In the genomic region with DNA sequence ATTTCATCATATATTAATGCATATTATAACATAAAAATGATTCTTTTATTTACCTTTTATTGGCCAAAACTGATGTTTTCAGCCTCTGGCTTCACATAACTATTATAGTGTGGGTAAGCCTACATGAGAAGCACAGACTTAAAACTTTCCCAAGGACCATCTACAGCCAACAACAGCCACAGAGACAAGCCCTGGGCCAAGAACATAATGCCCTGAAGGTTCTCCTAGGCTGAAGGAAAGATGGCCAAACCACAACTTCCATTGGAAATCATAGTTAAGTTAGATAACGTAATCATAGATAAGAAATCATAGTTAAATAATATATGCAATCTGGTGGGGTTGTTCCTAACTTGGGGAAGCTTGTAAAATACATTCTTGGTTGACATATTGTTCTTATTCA, we compare ENCODE assay signal across 15 cellular contexts.
DNase-seq lines count a peak whose midpoint lies in the region; TF ChIP-seq lines count a peak whose summit lies in the region.
"Had no signal": no experiment of that assay in that cellular context is flagged by ENCODE, and none has a peak within 500 bp of the region (broad histone marks: within the 10 kb centered on the region; RNA-seq: fewer than 3 reads in every experiment).

No MANE protein-coding gene starts in this region.

- no peak overlapping the region for H2BK15ac ChIP-seq in neuronal stem cell (ENCODE audit: low read length)

- H2BK5ac ChIP-seq in neuronal stem cell (ENCODE audit: low read length), result no peak overlapping the region

- in situ Hi-C loops in astrocyte of the cerebellum (cut with HindIII; ENCODE audit: low sequenced_read_pairs) (no loop called here), GM23248 (cut with MboI) (no loop called here)

- TF ChIP-seq CTCF in AG09309 (IDR thresholded peaks at IDR 0.05; ENCODE audit: control insufficient read depth, insufficient read depth, low read depth, low read length, missing control alignments), result no peak
- no peak for TF ChIP-seq CTCF in astrocyte of the cerebellum (IDR thresholded peaks at IDR 0.05; ENCODE audit: low read depth, low read length, missing control alignments)
- no peak for TF ChIP-seq CTCF in fibroblast of the aortic adventitia (IDR thresholded peaks at IDR 0.05; ENCODE audit: insufficient read depth, low read length)

- H3K14ac ChIP-seq in neuronal stem cell (ENCODE audit: low read length), result no peak overlapping the region

- no peak overlapping the region for H3K23ac ChIP-seq in neuronal stem cell (ENCODE audit: low read depth, low read length, poor library complexity)

- H3K79me2 ChIP-seq in GM23248 (ENCODE audit: insufficient read depth), result no peaks in the 10 kb centered on the region

- H2AFZ ChIP-seq in GM23248 (no peak overlapping the region), neuronal stem cell (ENCODE audit: low read length) (no peak overlapping the region)

- no peak overlapping the region for H3K4me2 ChIP-seq in GM23248 (ENCODE audit: unreplicated experiment)
- H3K4me2 ChIP-seq in neuronal stem cell (ENCODE audit: insufficient read depth, low read length, poor library complexity, severe bottlenecking), result no peak overlapping the region
- H3K4me2 ChIP-seq: A549; BLaER1 treated with 17β-estradiol and CSF1 and Interleukin-3, amounts not matched to agents 10 nM and 100 nM had no signal

- H3K4me1 ChIP-seq in GM23248 (ENCODE audit: insufficient read depth) (no peaks in the 10 kb centered on the region), neuronal stem cell (ENCODE audit: control insufficient read depth in 2 of 2, insufficient read depth in 1 of 2, low read depth in 1 of 2, low read length in 2 of 2) (no peaks in the 10 kb centered on the region)
- H3K4me1 ChIP-seq: A549; BLaER1 treated with 17β-estradiol and CSF1 and Interleukin-3, amounts not matched to agents 10 nM and 100 nM had no signal

- H2BK120ac ChIP-seq in neuronal stem cell (ENCODE audit: low read depth, low read length), result no peak overlapping the region

- H3K4ac ChIP-seq in neuronal stem cell (ENCODE audit: low read length), result no peak overlapping the region

- no peak overlapping the region for H2BK12ac ChIP-seq in neuronal stem cell (ENCODE audit: low read length)

- H3K27ac ChIP-seq in GM23248, result no peak overlapping the region
- no peak overlapping the region for H3K27ac ChIP-seq in neuronal stem cell (replicated peaks; ENCODE audit: low read length)
- H3K27ac ChIP-seq: 22Rv1; A549; BLaER1 treated with 17β-estradiol and CSF1 and Interleukin-3, amounts not matched to agents 10 nM and 100 nM had no signal

- H3K27me3 ChIP-seq in GM23248 (replicated peaks; ENCODE audit: insufficient read depth) (no peaks in the 10 kb centered on the region), neuronal stem cell (ENCODE audit: control insufficient read depth in 3 of 3, insufficient read depth in 3 of 3, low read depth in 1 of 3, low read length in 3 of 3) (no peaks in the 10 kb centered on the region)
- H3K27me3 ChIP-seq: BLaER1 treated with 17β-estradiol and CSF1 and Interleukin-3, amounts not matched to agents 10 nM and 100 nM had no signal

- no peak overlapping the region for H3K9ac ChIP-seq in GM23248
- no peak overlapping the region for H3K9ac ChIP-seq in neuronal stem cell (ENCODE audit: low read depth, low read length, poor library complexity)
- H3K9ac ChIP-seq: BLaER1 treated with 17β-estradiol and CSF1 and Interleukin-3, amounts not matched to agents 10 nM and 100 nM had no signal

- H3K79me1 ChIP-seq in neuronal stem cell (ENCODE audit: low read depth, low read length), result no peaks in the 10 kb centered on the region

- H3K4me3 ChIP-seq in AG09309 (ENCODE audit: control insufficient read depth, low read depth, low read length), result no peak overlapping the region
- H3K4me3 ChIP-seq in astrocyte of the cerebellum (ENCODE audit: low read depth, low read length), result no peak overlapping the region
- H3K4me3 ChIP-seq in fibroblast of the aortic adventitia (ENCODE audit: low read depth, low read length), result no peak overlapping the region
- no peak overlapping the region for H3K4me3 ChIP-seq in GM23248
- no peak overlapping the region for H3K4me3 ChIP-seq in neuronal stem cell (ENCODE audit: low read length in 2 of 2)
- H3K4me3 ChIP-seq: A549; BLaER1 treated with 17β-estradiol and CSF1 and Interleukin-3, amounts not matched to agents 10 nM and 100 nM had no signal

- H3K9me2 ChIP-seq in GM23248 (ENCODE audit: insufficient read depth), result no peaks in the 10 kb centered on the region

- H3K9me3 ChIP-seq in GM23248 (ENCODE audit: low read depth) (no peaks in the 10 kb centered on the region), neuronal stem cell (replicated peaks in 1 of 2; ENCODE audit: control insufficient read depth in 2 of 2, insufficient read depth in 1 of 2, low read depth in 1 of 2, low read length in 2 of 2) (peaks cover 0 to 3% of the 10 kb centered on the region in 2 donors)
- H3K9me3 ChIP-seq: A549 had no signal

- H4K20me1 ChIP-seq in GM23248 (ENCODE audit: insufficient read depth), result no peaks in the 10 kb centered on the region
- H4K20me1 ChIP-seq: BLaER1 treated with 17β-estradiol and CSF1 and Interleukin-3, amounts not matched to agents 10 nM and 100 nM had no signal

- no peak overlapping the region for H3K18ac ChIP-seq in neuronal stem cell (ENCODE audit: low read length)

- H3K36me3 ChIP-seq in GM23248 (ENCODE audit: low read depth) (no peaks in the 10 kb centered on the region), neuronal stem cell (replicated peaks in 1 of 2; ENCODE audit: control insufficient read depth in 2 of 2, insufficient read depth in 2 of 2, low read length in 2 of 2) (no peaks in the 10 kb centered on the region)
- H3K36me3 ChIP-seq: BLaER1 treated with 17β-estradiol and CSF1 and Interleukin-3, amounts not matched to agents 10 nM and 100 nM had no signal

- H2AK5ac ChIP-seq in neuronal stem cell (ENCODE audit: low read depth, low read length), result no peak overlapping the region

- 0 to 2% methylated on average over 1 of the region's 1 CpG for WGBS in GM23248 (ENCODE audit: low coverage in 1 of 2, low lambda C conversion rate in 2 of 2, missing lambda C conversion rate in 2 of 2), 2 experiments
- WGBS in neuronal stem cell (ENCODE audit: extremely low coverage in 2 of 2, insufficient read length in 2 of 2, insufficient replicate concordance in 1 of 2), 2 donors, result no CpG with 5 or more reads among the region's 1 CpG

- DNase-seq in AG09309 (ENCODE audit: low read depth) (peak; percentile 17), NCI-H226 (peak; percentile 53), astrocyte of the cerebellum (ENCODE audit: low read depth) (peak; percentile 11), fibroblast of the aortic adventitia (ENCODE audit: low read depth) (peak; percentile 94), hippocampal formation (lab: John Stamatoyannopoulos, UW) (no peak), GM23248 (no peak), NCI-H146 treated with DMSO at 0.1 percent for 48 hours (lab: John Stamatoyannopoulos, UW; ENCODE audit: unreplicated experiment) (no peak), neuronal stem cell (ENCODE audit: low spot score) (no peak)
- DNase-seq: CD8-positive, alpha-beta memory T cell; COR-L47; GDM1; H9 had no signal

- no peaks in the 10 kb centered on the region for H3F3A ChIP-seq in GM23248 (ENCODE audit: insufficient read depth)

- H4K91ac ChIP-seq in neuronal stem cell (ENCODE audit: low read depth, low read length, poor library complexity), result no peak overlapping the region

- no peak overlapping the region for H4K8ac ChIP-seq in neuronal stem cell (ENCODE audit: low read depth, low read length)

Comparison
In these comparisons a context has a peak if more than half of its experiments do, and no peak if none do; other contexts are left out.
1. DNase-seq: peak in AG09309 (single experiment), NCI-H226 (single experiment), astrocyte of the cerebellum (single experiment) and fibroblast of the aortic adventitia (single experiment); none in hippocampal formation (0 of 2), GM23248 (single experiment), NCI-H146 treated with DMSO at 0.1 percent for 48 hours (single experiment) and neuronal stem cell (single experiment).